33 cellular contexts compared by ENCODE assay signal in genomic region chr10:34022195-34022594, GRCh38.
"Had no signal": no experiment of that assay in that cellular context is flagged by ENCODE, and none has a peak within 500 bp of the region (broad histone marks: within the 10 kb centered on the region; RNA-seq: fewer than 3 reads in every experiment).

No MANE protein-coding gene starts in this region.

- H3K4me3 Mint-ChIP-seq: activated CD4-positive, alpha-beta memory T cell treated with anti-CD3 and anti-CD28 coated beads, Interleukin-2, amount 10 ng/mL, durations not matched to agents 7 days and 5 days; activated CD4-positive, alpha-beta T cell treated with anti-CD3 and anti-CD28 coated beads, Interleukin-2, amount 10 ng/mL, durations not matched to agents 7 days and 5 days; activated naive CD8-positive, alpha-beta T cell; activated T-cell treated with anti-CD3 and anti-CD28 coated beads, Interleukin-2, amount 50 U/mL, for 4 hours; activated T-helper 17 cell treated with anti-CD3 and anti-CD28 coated beads, Interleukin-2, amount 50 U/mL, for 72 hours; central memory CD8-positive, alpha-beta T cell; dendritic cell treated with granulocyte-macrophage colony-stimulating factor and Interleukin-4, amounts not matched to agents 40 ng/mL and 50 ng/mL, for 4 days; endodermal cell; T-cell; T-helper 1 cell treated with Interleukin-12 subunit alpha and Interleukin-12 subunit beta and Interleukin-4 antibody, amounts not matched to agents 30 μg/mL and 1 μg/mL, for 36 hours; T-helper 2 cell treated with Interferon-gamma antibody and Interleukin-4, amounts not matched to agents 5 μg/mL and 100 μg/mL, for 36 hours had no signal

- H3K36me3 ChIP-seq: brain microvascular endothelial cell, gastrocnemius medialis, heart left ventricle had no signal

- H3K27ac Mint-ChIP-seq: activated CD4-positive, alpha-beta memory T cell treated with anti-CD3 and anti-CD28 coated beads, Interleukin-2, amount 10 ng/mL, durations not matched to agents 7 days and 5 days; activated CD4-positive, alpha-beta T cell treated with anti-CD3 and anti-CD28 coated beads, Interleukin-2, amount 10 ng/mL, durations not matched to agents 7 days and 5 days; activated naive CD8-positive, alpha-beta T cell; activated T-helper 17 cell treated with anti-CD3 and anti-CD28 coated beads, Interleukin-2, amount 50 U/mL, for 72 hours; dendritic cell treated with granulocyte-macrophage colony-stimulating factor and Interleukin-4, amounts not matched to agents 40 ng/mL and 50 ng/mL, for 4 days; endodermal cell; T-cell; T-helper 1 cell treated with Interleukin-12 subunit alpha and Interleukin-12 subunit beta and Interleukin-4 antibody, amounts not matched to agents 30 μg/mL and 1 μg/mL, for 36 hours; T-helper 2 cell treated with Interferon-gamma antibody and Interleukin-4, amounts not matched to agents 5 μg/mL and 100 μg/mL, for 36 hours had no signal

- DNase-seq: activated CD4-positive, alpha-beta memory T cell treated with anti-CD3 and anti-CD28 coated beads, Interleukin-2, amount 10 ng/mL, durations not matched to agents 7 days and 5 days; activated CD4-positive, alpha-beta T cell treated with anti-CD3 and anti-CD28 coated beads for 4 hours; activated CD4-positive, alpha-beta T cell treated with anti-CD3 and anti-CD28 coated beads, Interleukin-2, amount 10 ng/mL, durations not matched to agents 7 days and 5 days; activated CD4-positive, alpha-beta T cell treated with anti-CD3 and anti-CD28 coated beads, Interleukin-2, amount 50 U/mL, for 4 hours; activated CD4-positive, CD25-positive, alpha-beta regulatory T cell; activated CD4-positive, CD25-positive, alpha-beta regulatory T cell treated with anti-CD3 and anti-CD28 coated beads, Interleukin-2, amount 50 U/mL, for 72 hours; activated effector memory CD4-positive, alpha-beta T cell treated with Interleukin-2 at 50 U/mL for 16 hours; activated gamma-delta T cell treated with Interleukin-2 at 50 U/mL for 16 hours; activated naive CD4-positive, alpha-beta T cell treated with anti-CD3 and anti-CD28 coated beads, Interleukin-2, amount 50 U/mL, for 16 hours; activated naive CD4-positive, alpha-beta T cell treated with Interleukin-2 at 50 U/mL for 16 hours; activated T-cell treated with anti-CD3 and anti-CD28 coated beads, Interleukin-2, amount 50 U/mL, for 4 hours; amniotic stem cell; anterior cingulate cortex; dorsolateral prefrontal cortex; effector memory CD4-positive, alpha-beta T cell; endodermal cell; foreskin keratinocyte; gastrocnemius medialis; glutamatergic neuron; heart left ventricle; T-cell; T1000 had no signal

- H3K9me3 ChIP-seq: gastrocnemius medialis had no signal

- H3K27me3 ChIP-seq: brain microvascular endothelial cell, foreskin keratinocyte, gastrocnemius medialis, heart left ventricle had no signal

- H3K27ac ChIP-seq: brain microvascular endothelial cell, coronary artery, dorsolateral prefrontal cortex, foreskin keratinocyte, gastrocnemius medialis, heart left ventricle had no signal

- H3K9me3 Mint-ChIP-seq: activated CD4-positive, alpha-beta memory T cell treated with anti-CD3 and anti-CD28 coated beads, Interleukin-2, amount 10 ng/mL, durations not matched to agents 7 days and 5 days; activated T-cell treated with anti-CD3 and anti-CD28 coated beads, Interleukin-2, amount 50 U/mL, for 4 hours; central memory CD8-positive, alpha-beta T cell; T-cell; T-helper 2 cell treated with Interferon-gamma antibody and Interleukin-4, amounts not matched to agents 5 μg/mL and 100 μg/mL, for 36 hours had no signal

- H3K27me3 Mint-ChIP-seq: activated CD4-positive, alpha-beta memory T cell treated with anti-CD3 and anti-CD28 coated beads, Interleukin-2, amount 10 ng/mL, durations not matched to agents 7 days and 5 days; activated CD4-positive, alpha-beta T cell treated with anti-CD3 and anti-CD28 coated beads, Interleukin-2, amount 10 ng/mL, durations not matched to agents 7 days and 5 days; activated naive CD8-positive, alpha-beta T cell; central memory CD8-positive, alpha-beta T cell; dendritic cell treated with granulocyte-macrophage colony-stimulating factor and Interleukin-4, amounts not matched to agents 40 ng/mL and 50 ng/mL, for 4 days; T-cell had no signal

- H3K4me1 Mint-ChIP-seq: activated CD4-positive, alpha-beta memory T cell treated with anti-CD3 and anti-CD28 coated beads, Interleukin-2, amount 10 ng/mL, durations not matched to agents 7 days and 5 days; activated CD4-positive, alpha-beta T cell treated with anti-CD3 and anti-CD28 coated beads, Interleukin-2, amount 10 ng/mL, durations not matched to agents 7 days and 5 days; activated T-helper 17 cell treated with anti-CD3 and anti-CD28 coated beads, Interleukin-2, amount 50 U/mL, for 72 hours; central memory CD8-positive, alpha-beta T cell; T-cell had no signal

- H3K4me3 ChIP-seq: coronary artery, dorsolateral prefrontal cortex, gastrocnemius medialis, heart left ventricle had no signal

- H3K4me1 ChIP-seq: foreskin keratinocyte, gastrocnemius medialis had no signal

- H3K36me3 Mint-ChIP-seq: activated naive CD8-positive, alpha-beta T cell; T-cell had no signal

- ATAC-seq: activated T-cell treated with anti-CD3 and anti-CD28 coated beads, Interleukin-2, amount 50 U/mL, for 4 hours; activated T-helper 17 cell treated with anti-CD3 and anti-CD28 coated beads, Interleukin-2, amount 50 U/mL, for 72 hours; esophagus mucosa; foreskin keratinocyte; gastrocnemius medialis; heart left ventricle; T-cell had no signal

- FAIRE-seq: astrocyte, bronchial epithelial cell had no signal
